Comparison of ENCODE assay signal across 1 cellular context in genomic region chr1:46062651-46063319, GRCh38.
TF ChIP-seq lines count a peak whose summit lies in the region.

No MANE protein-coding gene starts in this region.

TF ChIP-seq in GM12878, 131 proteins besides CTCF, POLR2A, EP300 and RAD21 (continued from another document):
- TF ChIP-seq WRNIP1 (IDR thresholded peaks at IDR 0.05; ENCODE audit: borderline replicate concordance, low read depth, low read length), result no peak
- no peak for TF ChIP-seq NFYA (IDR thresholded peaks at IDR 0.05; ENCODE audit: borderline replicate concordance, low read depth, low read length)
- no peak for TF ChIP-seq MEF2A (IDR thresholded peaks at IDR 0.05; ENCODE audit: insufficient read depth, low read depth, low read length)
- peak in 1 of 2 experiments; percentile 11; a peak in 1 of 4 replicates for TF ChIP-seq BHLHE40 (IDR thresholded peaks at IDR 0.05; ENCODE audit: borderline replicate concordance in 1 of 2, low read depth in 2 of 2, low read length in 1 of 2)
- no peak for TF ChIP-seq PML (IDR thresholded peaks at IDR 0.05; ENCODE audit: low read length)
- TF ChIP-seq RELB (IDR thresholded peaks at IDR 0.05; ENCODE audit: low read depth), result 0 out of 2 replicates have a peak, but pooled peaks have one; percentile 50
- no peak for TF ChIP-seq IRF5 (IDR thresholded peaks at IDR 0.05; ENCODE audit: borderline replicate concordance)
- no peak for TF ChIP-seq ASH2L (IDR thresholded peaks at IDR 0.05; ENCODE audit: borderline replicate concordance, low read depth)
- TF ChIP-seq NFXL1 (IDR thresholded peaks at IDR 0.05; ENCODE audit: borderline replicate concordance), result no peak
- no peak for TF ChIP-seq POLR2AphosphoS2 (IDR thresholded peaks at IDR 0.05; ENCODE audit: low read depth, low read length)
- no peak for TF ChIP-seq SREBF1 (IDR thresholded peaks at IDR 0.05; ENCODE audit: low read length)
- no peak for TF ChIP-seq CHD4 (IDR thresholded peaks at IDR 0.05)
- TF ChIP-seq SMARCA5 (IDR thresholded peaks at IDR 0.05), result 0 out of 2 replicates have a peak, but pooled peaks have one; percentile 32
- no peak for TF ChIP-seq BCLAF1 (IDR thresholded peaks at IDR 0.05)
- TF ChIP-seq MYB (IDR thresholded peaks at IDR 0.05; ENCODE audit: borderline replicate concordance, low read depth, low read length), result no peak
- no peak for TF ChIP-seq TARDBP (IDR thresholded peaks at IDR 0.05; ENCODE audit: borderline replicate concordance)
- TF ChIP-seq SKIL (IDR thresholded peaks at IDR 0.05; ENCODE audit: low read depth, poor library complexity, severe bottlenecking), result peak; percentile 53
- TF ChIP-seq CREB1 (IDR thresholded peaks at IDR 0.05; ENCODE audit: low read depth), result no peak
- TF ChIP-seq TBL1XR1 (IDR thresholded peaks at IDR 0.05; ENCODE audit: low read depth, low read length), result no peak
- TF ChIP-seq NBN (IDR thresholded peaks at IDR 0.05), result peak; percentile 67
- no peak for TF ChIP-seq FOXM1 (IDR thresholded peaks at IDR 0.05; ENCODE audit: low read depth, low read length)
- TF ChIP-seq CREM (IDR thresholded peaks at IDR 0.05; ENCODE audit: low read depth), result no peak
- peak; percentile 71 to 79 for TF ChIP-seq IKZF2 (IDR thresholded peaks at IDR 0.05)
- TF ChIP-seq GATAD2B (conservative IDR thresholded peaks at IDR 0.05; ENCODE audit: low read depth), result no peak
- no peak for TF ChIP-seq NKRF (conservative IDR thresholded peaks at IDR 0.05)
- TF ChIP-seq CUX1 (IDR thresholded peaks at IDR 0.05; ENCODE audit: insufficient replicate concordance, low read depth, low read length), result no peak
- TF ChIP-seq IRF3 (IDR thresholded peaks at IDR 0.05), result no peak
- TF ChIP-seq MEF2B (IDR thresholded peaks at IDR 0.05; ENCODE audit: partially characterized antibody, poor library complexity, severe bottlenecking), result no peak
- TF ChIP-seq KAT2A (conservative IDR thresholded peaks at IDR 0.05; ENCODE audit: control insufficient read depth, low read depth, low read length), result no peak
- TF ChIP-seq CHD1 (IDR thresholded peaks at IDR 0.05; ENCODE audit: low read depth, low read length), result no peak
- no peak; the same call in 1 of the 2 replicates for TF ChIP-seq ZNF384 (IDR thresholded peaks at IDR 0.05; ENCODE audit: borderline replicate concordance, low read depth, low read length)
